Comparison of ENCODE assay signal across 11 cellular contexts in the genomic region with DNA sequence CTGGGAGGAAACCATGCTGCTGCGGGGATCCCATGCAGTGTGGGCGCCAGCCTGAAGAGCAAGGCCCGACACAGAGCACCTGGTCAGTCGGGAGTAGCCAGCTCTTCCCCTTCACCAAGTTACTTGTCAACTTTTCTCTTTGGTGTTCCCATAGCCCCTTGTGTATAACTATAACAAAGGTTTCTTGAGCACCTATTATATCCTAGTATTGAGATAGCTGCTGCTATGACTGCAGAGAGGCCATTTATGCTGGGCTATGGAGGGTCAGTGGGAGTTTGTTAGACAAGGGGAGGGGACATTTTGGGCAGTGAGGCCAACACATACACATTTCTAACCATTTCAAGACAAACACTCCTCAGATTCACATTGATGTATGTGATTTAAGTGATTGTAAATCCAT. TPM values are rescaled to one million over a fixed set of nuclear protein-coding genes. Genes with fewer than 3 reads are reported as not detected.
A peak's percentile ranks its signal among the peaks of the same experiment; 100 is the strongest.
DNase-seq lines count a peak whose midpoint lies in the region; ATAC-seq, FAIRE-seq and TF ChIP-seq lines count a peak whose summit lies in the region.
"Had no signal": no experiment of that assay in that cellular context is flagged by ENCODE, and none has a peak within 500 bp of the region (broad histone marks: within the 10 kb centered on the region; RNA-seq: fewer than 3 reads in every experiment).

No MANE protein-coding gene starts in this region.

- H3K4me2 ChIP-seq in HepG2 (ENCODE audit: low read depth, low read length): peak overlapping the region; percentile 40; the same call in 1 of the 2 replicates

- no peak overlapping the region for H3K9ac ChIP-seq in HepG2 (ENCODE audit: insufficient read depth, low read depth, low read length)
- H3K9ac ChIP-seq: KMS-11 had no signal

- intact Hi-C loops in HepG2 (cut with micrococcal nuclease; ENCODE audit: unreplicated experiment): no loop called here
- intact Hi-C loops in right lobe of liver (cut with DNase I): no loop called here
- intact Hi-C loops in pancreas (cut with DNase I): no loop called here

- CTCF ChIA-PET in HepG2 (lab: Yijun Ruan, JAX; ENCODE audit: low intra/inter-chr PET ratio, low total read pairs): no interaction called here

- H4K20me1 ChIP-seq in HepG2 (ENCODE audit: insufficient read depth, low read length): peaks cover 89% of the 10 kb centered on the region

- H3K9me3 ChIP-seq in HepG2 (ENCODE audit: low read length): no peaks in the 10 kb centered on the region
- H3K9me3 ChIP-seq in right lobe of liver: no peaks in the 10 kb centered on the region
- no peaks in the 10 kb centered on the region for H3K9me3 ChIP-seq in pancreas

- POLR2A ChIA-PET in HepG2 (lab: Yijun Ruan, JAX): interaction anchor here (1.7 kb wide), 1 partner anchor 10 kb away, joined by 11 read pairs; no protein-coding TSS in a partner anchor

- H2AFZ ChIP-seq in HepG2 (ENCODE audit: low read length): no peak overlapping the region

- DNase-seq in HepG2 (ENCODE audit: low spot score) (no peak), right lobe of liver (no peak), coronary artery (ENCODE audit: low spot score) (no peak), pancreas (no peak), MV-4-11 (lab: John Stamatoyannopoulos, UW) (no peak), SK-N-DZ (ENCODE audit: low spot score) (no peak), mucosa of gallbladder (ENCODE audit: low spot score) (no peak)
- DNase-seq: SIG-M5 had no signal

- H3K36me3 ChIP-seq in HepG2 (replicated peaks in 1 of 2; ENCODE audit: control insufficient read depth in 1 of 2, insufficient read depth in 2 of 2, low read length in 2 of 2): peaks cover 31 to 82% of the 10 kb centered on the region in 2 experiments
- H3K36me3 ChIP-seq in right lobe of liver: no peaks in the 10 kb centered on the region
- H3K36me3 ChIP-seq in pancreas: no peaks in the 10 kb centered on the region

- in situ Hi-C loops in HepG2 (cut with HindIII; ENCODE audit: extremely low pct_ligation_motif_present, low pct_unique_long_range_greater_than_20kb): no loop called here

- TF ChIP-seq EP300 in HepG2 (IDR thresholded peaks at IDR 0.05; ENCODE audit: low read depth in 2 of 2, low read length in 2 of 2) (no peak), HepG2 (CRISPR knock-in tag; IDR thresholded peaks at IDR 0.05; ENCODE audit: borderline replicate concordance) (no peak)

- H3K79me2 ChIP-seq in HepG2 (ENCODE audit: insufficient read depth, low read length): peaks cover 96% of the 10 kb centered on the region

- H3K4me1 ChIP-seq in HepG2 (ENCODE audit: insufficient read depth, low read length) (peaks cover 99% of the 10 kb centered on the region), right lobe of liver (no peaks in the 10 kb centered on the region), pancreas (peaks cover 6 to 37% (median 10%) of the 10 kb centered on the region in 3 donors)

- no peak for TF ChIP-seq RAD21 in HepG2 (CRISPR knock-in tag; IDR thresholded peaks at IDR 0.05)

- no TSS peak for BruUV-seq in HepG2 (replicated peaks; lab: Mats Ljungman, UMichigan)

- ATAC-seq in HepG2 (no peak), right lobe of liver (no peak), pancreas (no peak), HG03108 (IDR thresholded peaks at IDR 0.05; ENCODE audit: unreplicated experiment) (no peak)

- FAIRE-seq in HepG2 (lab: Jason Lieb, UNC) (no peak), pancreas (lab: Jason Lieb, UNC) (no peak)
- FAIRE-seq: islet of Langerhans had no signal

- TF ChIP-seq POLR2A in HepG2 (IDR thresholded peaks at IDR 0.05; ENCODE audit: insufficient read depth in 1 of 2, low read depth in 2 of 2, low read length in 2 of 2) (no peak), right lobe of liver (IDR thresholded peaks at IDR 0.05) (no peak)

- TF ChIP-seq CTCF in HepG2 (CRISPR knock-in tag; IDR thresholded peaks at IDR 0.05): no peak
- no peak for TF ChIP-seq CTCF in right lobe of liver (IDR thresholded peaks at IDR 0.05)
- TF ChIP-seq CTCF in coronary artery (IDR thresholded peaks at IDR 0.05): no peak
- TF ChIP-seq CTCF in pancreas (IDR thresholded peaks at IDR 0.05): no peak

- H3K27ac ChIP-seq in HepG2 (ENCODE audit: extremely low read length, insufficient read depth, low read length) (no peak overlapping the region), right lobe of liver (no peak overlapping the region), coronary artery (peak overlapping the region; percentile 58 to 65), pancreas (peak overlapping the region in 3 of 4 donors; percentile 49 to 83 (median 83))

- WGBS in HepG2 (ENCODE audit: low lambda C conversion rate): 93% methylated on average over 4 of the region's 4 CpGs
- 80% methylated on average over 1 of the region's 4 CpGs for WGBS in right lobe of liver (ENCODE audit: insufficient coverage, low coverage, low lambda C conversion rate, missing lambda C conversion rate)
- WGBS in pancreas, 2 donors: 87 to 97% methylated on average over 4 of the region's 4 CpGs

- H3K27me3 ChIP-seq in HepG2 (ENCODE audit: control insufficient read depth in 1 of 2, insufficient read depth in 2 of 2, low read length in 2 of 2) (no peaks in the 10 kb centered on the region), right lobe of liver (no peaks in the 10 kb centered on the region), pancreas (no peaks in the 10 kb centered on the region)

- H3K4me3 ChIP-seq in HepG2 (replicated peaks in 1 of 3; ENCODE audit: insufficient read depth in 1 of 3, low read depth in 2 of 3, low read length in 3 of 3) (0 out of 6 replicates have a peak overlapping the region, but pooled peaks of 1 of the 3 experiments have one; percentile 1), right lobe of liver (no peak overlapping the region), coronary artery (no peak overlapping the region), pancreas (no peak overlapping the region)

TF ChIP-seq in HepG2, 621 proteins besides CTCF, POLR2A, EP300 and RAD21:
- TF ChIP-seq SOX13 (IDR thresholded peaks at IDR 0.05) (no peak), SOX13 (CRISPR knock-in tag; conservative IDR thresholded peaks at IDR 0.05 in 1 of 2, IDR thresholded peaks at IDR 0.05 in 1 of 2) (no peak), ZFP90 (CRISPR knock-in tag; IDR thresholded peaks at IDR 0.05; ENCODE audit: borderline replicate concordance) (0 out of 2 replicates have a peak, but pooled peaks have one; percentile 51)

RNA-seq across cellular contexts. Expression of a gene that starts 10.8 kb away (rescaled TPM):
- 13.2 and 24.4 TPM in 2 replicates for total RNA-seq in HepG2 (2016; rRNA removed; fragmentation: Illumina TruSeq; extraction: Trizol)
- total RNA-seq in HepG2 (2016; cell fraction: cytosol; rRNA removed; fragmentation: Illumina TruSeq; extraction: Trizol; ENCODE audit: low read depth): 1.4 and 1.6 TPM in 2 replicates
- 13.6 and 21.9 TPM in 2 replicates for total RNA-seq in HepG2 (2016; cell fraction: insoluble cytoplasmic fraction; rRNA removed; fragmentation: Illumina TruSeq; extraction: Trizol)
- total RNA-seq in HepG2 (2016; cell fraction: membrane; rRNA removed; fragmentation: Illumina TruSeq; extraction: Trizol): 8.5 and 9.3 TPM in 2 replicates
- 20.3 and 20.8 TPM in 2 replicates for total RNA-seq in HepG2 (2016; cell fraction: nucleus; rRNA removed; fragmentation: Illumina TruSeq; extraction: Trizol)
- 97.0 and 101 TPM in 2 replicates for polyA plus RNA-seq in HepG2 (2011; rRNA removed)
- 69.4 and 70.4 TPM in 2 replicates for polyA plus RNA-seq in HepG2 (2011; cell fraction: cytosol; rRNA removed)
- polyA plus RNA-seq in HepG2 (2011; cell fraction: nucleus; rRNA removed): 105 and 144 TPM in 2 replicates
- 78.0 and 124 TPM in 2 replicates for polyA plus RNA-seq in HepG2 (2012)
- 0.93 and 0.99 TPM in 2 replicates for polyA plus RNA-seq in HepG2 (2016; cell fraction: cytosol; fragmentation: Illumina TruSeq; extraction: Trizol; ENCODE audit: low read depth)
- 23.2 and 27.3 TPM in 2 replicates for polyA plus RNA-seq in HepG2 (2016; cell fraction: insoluble cytoplasmic fraction; fragmentation: Illumina TruSeq; extraction: Trizol; ENCODE audit: low read depth)
- polyA plus RNA-seq in HepG2 (2016; cell fraction: membrane; fragmentation: Illumina TruSeq; extraction: Trizol; ENCODE audit: low read depth): 2.8 and 3.5 TPM in 2 replicates
- 30.1 and 30.3 TPM in 2 replicates for polyA plus RNA-seq in HepG2 (2016; cell fraction: nucleus; fragmentation: Illumina TruSeq; extraction: Trizol; ENCODE audit: insufficient read depth, low read depth)
- polyA minus RNA-seq in HepG2 (2011; rRNA and poly(A)+ RNA removed; ENCODE audit: low replicate concordance): 69.1 and 358 TPM in 2 replicates
- polyA minus RNA-seq in HepG2 (2011; cell fraction: cytosol; rRNA and poly(A)+ RNA removed): 176 and 190 TPM in 2 replicates
- polyA minus RNA-seq in HepG2 (2011; cell fraction: nucleus; rRNA and poly(A)+ RNA removed): 176 and 200 TPM in 2 replicates
- total RNA-seq in right lobe of liver: 10 to 100 TPM in 1 of 6 experiments, 1 to 10 TPM in 1, under 1 TPM in 4; 0.48 to 23.0 (median 0.87) TPM
- 1 to 10 TPM in 5 of 6 donors, under 1 TPM in 1; 0.56 to 8.6 (median 4.4) TPM for total RNA-seq in pancreas
- polyA plus RNA-seq in pancreas: 1 to 10 TPM in 1 of 2 donors, under 1 TPM in 1; 0.47 to 1.9 TPM
- 11.6 and 14.0 TPM in 2 replicates for polyA plus RNA-seq in SK-N-DZ (2014; cell fraction: cytosol; rRNA removed)
- 11.3 and 24.0 TPM in 2 replicates for polyA plus RNA-seq in SK-N-DZ (2014; cell fraction: nucleus; rRNA removed)
- total RNA-seq in mucosa of gallbladder: 23.7 TPM

Comparison
In these comparisons a context has a peak if more than half of its experiments do, and no peak if none do; other contexts are left out.
1. H3K27ac ChIP-seq: peak in coronary artery (2 of 2) and pancreas (3 of 4); none in HepG2 (single experiment) and right lobe of liver (0 of 3).